1 cellular context compared by ENCODE assay signal in the genomic region with DNA sequence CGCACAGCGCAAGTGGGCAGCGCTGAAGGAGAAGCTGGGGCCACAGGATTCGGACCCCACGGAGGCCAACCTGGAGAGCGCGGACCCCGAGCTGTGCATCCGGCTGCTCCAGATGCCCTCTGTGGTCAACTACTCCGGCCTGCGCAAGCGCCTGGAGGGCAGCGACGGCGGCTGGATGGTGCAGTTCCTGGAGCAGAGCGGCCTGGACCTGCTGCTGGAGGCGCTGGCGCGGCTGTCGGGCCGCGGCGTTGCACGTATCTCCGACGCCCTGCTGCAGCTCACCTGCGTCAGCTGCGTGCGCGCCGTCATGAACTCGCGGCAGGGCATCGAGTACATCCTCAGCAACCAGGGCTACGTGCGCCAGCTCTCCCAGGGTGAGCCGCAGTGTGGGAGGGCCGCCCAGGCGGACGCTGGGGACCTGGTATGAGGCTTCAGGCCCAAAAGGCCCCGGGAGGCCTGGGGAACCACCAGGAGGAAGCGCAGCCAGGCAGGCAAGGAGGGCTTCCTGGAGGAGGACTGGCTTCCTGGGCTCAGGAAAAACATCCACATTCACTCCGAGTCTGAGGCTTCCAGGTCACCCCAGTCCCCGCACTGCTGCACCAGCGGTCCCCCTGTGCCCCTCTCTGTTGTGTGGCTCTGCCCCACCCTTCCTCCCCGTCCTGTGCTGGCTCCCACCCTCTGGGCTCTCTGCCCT.
TF ChIP-seq lines count a peak whose summit lies in the region.

No MANE protein-coding gene starts in this region.

TF ChIP-seq in H1, 55 proteins besides CTCF, POLR2A, EP300 and RAD21:
- TF ChIP-seq RNF2 (IDR thresholded peaks at IDR 0.05; ENCODE audit: borderline replicate concordance, low read depth, low read length, missing control alignments, poor library complexity, severe bottlenecking) (no peak), TCF12 (IDR thresholded peaks at IDR 0.05; ENCODE audit: low read depth, low read length) (no peak), CEBPB (IDR thresholded peaks at IDR 0.05; ENCODE audit: low read depth, low read length) (no peak), HDAC6 (IDR thresholded peaks at IDR 0.05; ENCODE audit: low read depth, low read length) (no peak), SUZ12 (IDR thresholded peaks at IDR 0.05; ENCODE audit: low read length) (no peak), CBX5 (IDR thresholded peaks at IDR 0.05; ENCODE audit: low read depth, low read length) (no peak), KDM1A (IDR thresholded peaks at IDR 0.05; ENCODE audit: borderline replicate concordance, low read length) (no peak), MAFK (IDR thresholded peaks at IDR 0.05; ENCODE audit: low read depth, low read length) (no peak), SP2 (IDR thresholded peaks at IDR 0.05; ENCODE audit: low read length) (no peak), POLR2AphosphoS5 (IDR thresholded peaks at IDR 0.05; ENCODE audit: low read depth, low read length) (no peak)
- TF ChIP-seq, protein P1, sequence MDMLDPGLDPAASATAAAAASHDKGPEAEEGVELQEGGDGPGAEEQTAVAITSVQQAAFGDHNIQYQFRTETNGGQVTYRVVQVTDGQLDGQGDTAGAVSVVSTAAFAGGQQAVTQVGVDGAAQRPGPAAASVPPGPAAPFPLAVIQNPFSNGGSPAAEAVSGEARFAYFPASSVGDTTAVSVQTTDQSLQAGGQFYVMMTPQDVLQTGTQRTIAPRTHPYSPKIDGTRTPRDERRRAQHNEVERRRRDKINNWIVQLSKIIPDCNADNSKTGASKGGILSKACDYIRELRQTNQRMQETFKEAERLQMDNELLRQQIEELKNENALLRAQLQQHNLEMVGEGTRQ (IDR thresholded peaks at IDR 0.05; ENCODE audit: low read length) = no peak
TF ChIP-seq in H1: peak in this region for 0.
